8 cellular contexts compared by ENCODE assay signal in genomic region chr6:136846046-136846445, GRCh38. TPM values are rescaled to one million over a fixed set of nuclear protein-coding genes. Genes with fewer than 3 reads are reported as not detected.
A peak's percentile ranks its signal among the peaks of the same experiment; 100 is the strongest.
DNase-seq lines count a peak whose midpoint lies in the region; ATAC-seq and FAIRE-seq lines count a peak whose summit lies in the region.

No MANE protein-coding gene starts in this region.

- no peak for ATAC-seq in GM18858 (IDR thresholded peaks at IDR 0.05; ENCODE audit: unreplicated experiment)

- FAIRE-seq in HTR-8/SVneo (lab: Jason Lieb, UNC) = no peak

- DNase-seq in NK-92 treated with Interleukin-12 subunit alpha and Interleukin-12 subunit beta, amount 100 ng/mL, for 24 hours (lab: John Stamatoyannopoulos, UW) = peak; percentile 6
- DNase-seq in NK-92 (lab: John Stamatoyannopoulos, UW; ENCODE audit: unreplicated experiment) (no peak), HTR-8/SVneo (ENCODE audit: insufficient read length, low spot score) (peak; percentile 35), SHP77 (lab: John Stamatoyannopoulos, UW) (peak; percentile 12 to 37), mucosa of gallbladder (ENCODE audit: low spot score) (peak; percentile 63)
- DNase-seq in effector CD4-positive, alpha-beta T cell = peak; percentile 3
- no peak for DNase-seq in activated CD8-positive, alpha-beta memory T cell treated with anti-CD3 and anti-CD28 coated beads for 24 hours

RNA-seq across cellular contexts. Expression of gene PEX7, which starts 23.7 kb away (rescaled TPM):
- total RNA-seq in mucosa of gallbladder = 11.2 TPM

RNA-seq across cellular contexts. Expression of gene MAP3K5, which starts 53.8 kb away (rescaled TPM):
- 15.9 TPM for total RNA-seq in mucosa of gallbladder

Comparison
In these comparisons a context has a peak if more than half of its experiments do, and no peak if none do; other contexts are left out.
1. DNase-seq: peak in NK-92 treated with Interleukin-12 subunit alpha and Interleukin-12 subunit beta, amount 100 ng/mL, for 24 hours (single experiment), HTR-8/SVneo (single experiment), SHP77 (2 of 2), effector CD4-positive, alpha-beta T cell (single experiment) and mucosa of gallbladder (single experiment); none in NK-92 (single experiment) and activated CD8-positive, alpha-beta memory T cell treated with anti-CD3 and anti-CD28 coated beads for 24 hours (single experiment).